10 cellular contexts compared by ENCODE assay signal in genomic region chr9:81848472-81848871, GRCh38.
DNase-seq lines count a peak whose midpoint lies in the region; ATAC-seq and TF ChIP-seq lines count a peak whose summit lies in the region.
"Had no signal": no experiment of that assay in that cellular context is flagged by ENCODE, and none has a peak within 500 bp of the region (broad histone marks: within the 10 kb centered on the region; RNA-seq: fewer than 3 reads in every experiment).

No MANE protein-coding gene starts in this region.

- ATAC-seq in heart left ventricle (no peak), left ventricle myocardium superior (no peak), upper lobe of left lung (ENCODE audit: low FRiP score in 2 of 2) (no peak), GM21723 (IDR thresholded peaks at IDR 0.05; ENCODE audit: unreplicated experiment) (no peak)

- H3K27me3 ChIP-seq in heart left ventricle: peaks cover 0 to 4% (median 0%) of the 10 kb centered on the region in 9 donors
- no peaks in the 10 kb centered on the region for H3K27me3 ChIP-seq in adrenal gland
- no peaks in the 10 kb centered on the region for H3K27me3 ChIP-seq in kidney epithelial cell (ENCODE audit: control insufficient read depth, insufficient read depth, low read length)
- H3K27me3 ChIP-seq in upper lobe of left lung: no peaks in the 10 kb centered on the region

- H3K4me1 ChIP-seq in heart left ventricle (peaks cover 0 to 16% (median 9%) of the 10 kb centered on the region in 12 donors), adrenal gland (replicated peaks in 1 of 2) (no peaks in the 10 kb centered on the region), upper lobe of left lung (peaks cover 0 to 4% (median 0%) of the 10 kb centered on the region in 4 donors)

- TF ChIP-seq CTCF in heart left ventricle (IDR thresholded peaks at IDR 0.05) (peak in 11 of 12 donors; percentile 17 to 60 (median 32)), adrenal gland (IDR thresholded peaks at IDR 0.05) (peak; percentile 30 to 67 (median 58)), kidney epithelial cell (IDR thresholded peaks at IDR 0.05; ENCODE audit: insufficient read depth, low read length, poor library complexity, severe bottlenecking) (peak; percentile 35), upper lobe of left lung (IDR thresholded peaks at IDR 0.05) (peak in 5 of 6 experiments; percentile 13 to 35 (median 22))

- H3K9me3 ChIP-seq in heart left ventricle (no peaks in the 10 kb centered on the region), adrenal gland (replicated peaks in 1 of 3) (no peaks in the 10 kb centered on the region), upper lobe of left lung (no peaks in the 10 kb centered on the region)

- H3K27ac ChIP-seq in heart left ventricle: no peak overlapping the region
- H3K27ac ChIP-seq in adrenal gland: no peak overlapping the region
- H3K27ac ChIP-seq in upper lobe of left lung: no peak overlapping the region

- 29 to 39% (median 34%) methylated on average over 2 of the region's 2 CpGs for WGBS in heart left ventricle, 4 donors
- 14 to 23% (median 17%) methylated on average over 2 of the region's 2 CpGs for WGBS in adrenal gland, 4 donors
- WGBS in upper lobe of left lung, 2 donors: 19 to 27% methylated on average over 2 of the region's 2 CpGs

- intact Hi-C loops in heart left ventricle (cut with DNase I): loop anchor here in 6 of 10 donors (5.0 to 10.0 kb wide), 5 partner anchors 154 to 326 kb away; partner anchors contain the start of gene TLE1 (in 1 of the 6)
- intact Hi-C loops in left ventricle myocardium superior (cut with micrococcal nuclease): no loop called here
- intact Hi-C loops in adrenal gland (cut with DNase I): no loop called here

- TF ChIP-seq POLR2A in heart left ventricle (IDR thresholded peaks at IDR 0.05) (no peak), adrenal gland (IDR thresholded peaks at IDR 0.05) (no peak), upper lobe of left lung (IDR thresholded peaks at IDR 0.05) (no peak)

- H3K4me3 ChIP-seq in heart left ventricle (no peak overlapping the region), adrenal gland (no peak overlapping the region), kidney epithelial cell (ENCODE audit: low read depth, low read length) (no peak overlapping the region), upper lobe of left lung (no peak overlapping the region)

- TF ChIP-seq EP300 in upper lobe of left lung (IDR thresholded peaks at IDR 0.05): no peak

- H3K36me3 ChIP-seq in heart left ventricle (no peaks in the 10 kb centered on the region), adrenal gland (replicated peaks in 1 of 2) (no peaks in the 10 kb centered on the region), kidney epithelial cell (ENCODE audit: control insufficient read depth, insufficient read depth, low read length) (no peaks in the 10 kb centered on the region), upper lobe of left lung (no peaks in the 10 kb centered on the region)

- no peak for DNase-seq in heart left ventricle
- no peak for DNase-seq in left ventricle myocardium superior
- DNase-seq in adrenal gland: no peak
- DNase-seq in kidney epithelial cell (ENCODE audit: low read depth): no peak
- no peak for DNase-seq in upper lobe of left lung
- DNase-seq in mesenteric fat pad (ENCODE audit: low spot score): no peak
- DNase-seq in SHP77 (lab: John Stamatoyannopoulos, UW): no peak
- DNase-seq: CD4-positive, CD25-positive, alpha-beta regulatory T cell; islet precursor cell had no signal

Comparison
In these comparisons a context has a peak if more than half of its experiments do, and no peak if none do; other contexts are left out.
1. intact Hi-C loops: an anchor here in heart left ventricle (5.0 to 10.0 kb wide); none called in left ventricle myocardium superior and adrenal gland.